ENCODE assay signal across 26 cellular contexts in genomic region chr10:107708981-107709380, GRCh38.
"Had no signal": no experiment of that assay in that cellular context is flagged by ENCODE, and none has a peak within 500 bp of the region (broad histone marks: within the 10 kb centered on the region; RNA-seq: fewer than 3 reads in every experiment).

No MANE protein-coding gene starts in this region.

- H3K4me1 ChIP-seq: heart left ventricle had no signal

- H3K27me3 ChIP-seq: brain microvascular endothelial cell, heart left ventricle had no signal

- H3K36me3 Mint-ChIP-seq: activated naive CD8-positive, alpha-beta T cell; WTC11 had no signal

- H3K4me3 Mint-ChIP-seq: activated CD4-positive, alpha-beta memory T cell treated with anti-CD3 and anti-CD28 coated beads, Interleukin-2, amount 10 ng/mL, durations not matched to agents 7 days and 5 days; activated CD4-positive, alpha-beta T cell treated with anti-CD3 and anti-CD28 coated beads, Interleukin-2, amount 10 ng/mL, durations not matched to agents 7 days and 5 days; activated naive CD8-positive, alpha-beta T cell; activated T-cell treated with anti-CD3 and anti-CD28 coated beads, Interleukin-2, amount 50 U/mL, for 4 hours; activated T-helper 17 cell treated with anti-CD3 and anti-CD28 coated beads, Interleukin-2, amount 50 U/mL, for 72 hours; central memory CD8-positive, alpha-beta T cell; dendritic cell treated with granulocyte-macrophage colony-stimulating factor and Interleukin-4, amounts not matched to agents 40 ng/mL and 50 ng/mL, for 4 days; endodermal cell; WTC11 had no signal

- H3K4me1 Mint-ChIP-seq: activated CD4-positive, alpha-beta memory T cell treated with anti-CD3 and anti-CD28 coated beads, Interleukin-2, amount 10 ng/mL, durations not matched to agents 7 days and 5 days; activated CD4-positive, alpha-beta T cell treated with anti-CD3 and anti-CD28 coated beads, Interleukin-2, amount 10 ng/mL, durations not matched to agents 7 days and 5 days; activated T-helper 17 cell treated with anti-CD3 and anti-CD28 coated beads, Interleukin-2, amount 50 U/mL, for 72 hours; central memory CD8-positive, alpha-beta T cell; WTC11 had no signal

- H3K4me3 ChIP-seq: coronary artery, dorsolateral prefrontal cortex, heart left ventricle had no signal

- ATAC-seq: activated T-cell treated with anti-CD3 and anti-CD28 coated beads, Interleukin-2, amount 50 U/mL, for 4 hours; activated T-helper 17 cell treated with anti-CD3 and anti-CD28 coated beads, Interleukin-2, amount 50 U/mL, for 72 hours; esophagus mucosa; heart left ventricle; WTC11 had no signal

- DNase-seq: activated CD4-positive, alpha-beta memory T cell treated with anti-CD3 and anti-CD28 coated beads, Interleukin-2, amount 10 ng/mL, durations not matched to agents 7 days and 5 days; activated CD4-positive, alpha-beta T cell treated with anti-CD3 and anti-CD28 coated beads for 1 hour; activated CD4-positive, alpha-beta T cell treated with anti-CD3 and anti-CD28 coated beads for 4 hours; activated CD4-positive, alpha-beta T cell treated with anti-CD3 and anti-CD28 coated beads, Interleukin-2, amount 10 ng/mL, durations not matched to agents 7 days and 5 days; activated CD4-positive, alpha-beta T cell treated with anti-CD3 and anti-CD28 coated beads, Interleukin-2, amount 50 U/mL, for 4 hours; activated effector memory CD4-positive, alpha-beta T cell treated with Interleukin-2 at 50 U/mL for 16 hours; activated gamma-delta T cell treated with Interleukin-2 at 50 U/mL for 16 hours; activated naive CD4-positive, alpha-beta T cell treated with anti-CD3 and anti-CD28 coated beads, Interleukin-2, amount 50 U/mL, for 16 hours; activated naive CD4-positive, alpha-beta T cell treated with Interleukin-2 at 50 U/mL for 16 hours; activated T-cell treated with anti-CD3 and anti-CD28 coated beads, Interleukin-2, amount 50 U/mL, for 4 hours; amniotic stem cell; anterior cingulate cortex; brain microvascular endothelial cell; dorsolateral prefrontal cortex; effector memory CD4-positive, alpha-beta T cell; endodermal cell; heart left ventricle; T-helper 2 cell had no signal

- H3K27me3 Mint-ChIP-seq: activated CD4-positive, alpha-beta memory T cell treated with anti-CD3 and anti-CD28 coated beads, Interleukin-2, amount 10 ng/mL, durations not matched to agents 7 days and 5 days; activated CD4-positive, alpha-beta T cell treated with anti-CD3 and anti-CD28 coated beads, Interleukin-2, amount 10 ng/mL, durations not matched to agents 7 days and 5 days; activated naive CD8-positive, alpha-beta T cell; activated T-helper 17 cell treated with anti-CD3 and anti-CD28 coated beads, Interleukin-2, amount 50 U/mL, for 72 hours; central memory CD8-positive, alpha-beta T cell; dendritic cell treated with granulocyte-macrophage colony-stimulating factor and Interleukin-4, amounts not matched to agents 40 ng/mL and 50 ng/mL, for 4 days had no signal

- H3K9me3 Mint-ChIP-seq: activated CD4-positive, alpha-beta T cell treated with anti-CD3 and anti-CD28 coated beads, Interleukin-2, amount 10 ng/mL, durations not matched to agents 7 days and 5 days; dendritic cell treated with granulocyte-macrophage colony-stimulating factor and Interleukin-4, amounts not matched to agents 40 ng/mL and 50 ng/mL, for 4 days; endodermal cell; WTC11 had no signal

- H3K36me3 ChIP-seq: brain microvascular endothelial cell, heart left ventricle had no signal

- H3K27ac Mint-ChIP-seq: activated CD4-positive, alpha-beta memory T cell treated with anti-CD3 and anti-CD28 coated beads, Interleukin-2, amount 10 ng/mL, durations not matched to agents 7 days and 5 days; activated CD4-positive, alpha-beta T cell treated with anti-CD3 and anti-CD28 coated beads, Interleukin-2, amount 10 ng/mL, durations not matched to agents 7 days and 5 days; activated naive CD8-positive, alpha-beta T cell; activated T-helper 17 cell treated with anti-CD3 and anti-CD28 coated beads, Interleukin-2, amount 50 U/mL, for 72 hours; dendritic cell treated with granulocyte-macrophage colony-stimulating factor and Interleukin-4, amounts not matched to agents 40 ng/mL and 50 ng/mL, for 4 days; endodermal cell; WTC11 had no signal

- H3K9me3 ChIP-seq: heart left ventricle had no signal

- H3K27ac ChIP-seq: brain microvascular endothelial cell, coronary artery, dorsolateral prefrontal cortex, heart left ventricle, VCaP had no signal
